35 cellular contexts compared by ENCODE assay signal in genomic region chr2:88233216-88233615, GRCh38.
DNase-seq lines count a peak whose midpoint lies in the region; ATAC-seq and TF ChIP-seq lines count a peak whose summit lies in the region.
"Had no signal": no experiment of that assay in that cellular context is flagged by ENCODE, and none has a peak within 500 bp of the region (broad histone marks: within the 10 kb centered on the region; RNA-seq: fewer than 3 reads in every experiment).

No MANE protein-coding gene starts in this region.

- ATAC-seq in GM21576 (IDR thresholded peaks at IDR 0.05; ENCODE audit: unreplicated experiment): no peak
- ATAC-seq in HG02623 (IDR thresholded peaks at IDR 0.05; ENCODE audit: unreplicated experiment): no peak
- ATAC-seq: A549; CD8-positive, alpha-beta T cell had no signal

- 91 to 94% methylated on average over 3 to 4 of the region's 4 CpGs for WGBS in endodermal cell (ENCODE audit: insufficient coverage in 1 of 2, insufficient read length in 1 of 2), 2 experiments

- H3K27ac ChIP-seq in endodermal cell (ENCODE audit: low read depth, low read length): no peak overlapping the region
- H3K27ac ChIP-seq: 22Rv1; A549; BLaER1; BLaER1 treated with 17β-estradiol and CSF1 and Interleukin-3, amounts not matched to agents 10 nM and 100 nM; C4-2B had no signal

- no peak overlapping the region for H3K9ac ChIP-seq in endodermal cell (ENCODE audit: extremely low read depth, low read length, poor library complexity, severe bottlenecking)
- H3K9ac ChIP-seq: BLaER1; BLaER1 treated with 17β-estradiol and CSF1 and Interleukin-3, amounts not matched to agents 10 nM and 100 nM had no signal

- H3K9me3 Mint-ChIP-seq in endodermal cell: no peaks in the 10 kb centered on the region
- H3K9me3 Mint-ChIP-seq in osteocyte (ENCODE audit: unreplicated experiment): no peaks in the 10 kb centered on the region
- H3K9me3 Mint-ChIP-seq: CD14-positive monocyte; CD4-positive, alpha-beta T cell had no signal

- no peaks in the 10 kb centered on the region for H3K36me3 Mint-ChIP-seq in endodermal cell (ENCODE audit: low read depth)
- H3K36me3 Mint-ChIP-seq in osteocyte (ENCODE audit: unreplicated experiment): no peaks in the 10 kb centered on the region
- H3K36me3 Mint-ChIP-seq: CD14-positive monocyte; CD4-positive, alpha-beta memory T cell; CD4-positive, CD25-positive, alpha-beta regulatory T cell; CD8-positive, alpha-beta T cell had no signal

- H3K4me1 Mint-ChIP-seq in endodermal cell: no peaks in the 10 kb centered on the region
- no peaks in the 10 kb centered on the region for H3K4me1 Mint-ChIP-seq in osteocyte (ENCODE audit: unreplicated experiment)
- H3K4me1 Mint-ChIP-seq: B cell; CD4-positive, alpha-beta memory T cell had no signal

- H3K4me3 Mint-ChIP-seq in endodermal cell (no peak overlapping the region), osteocyte (ENCODE audit: unreplicated experiment) (no peak overlapping the region)
- H3K4me3 Mint-ChIP-seq: B cell; CD14-positive monocyte; CD4-positive, alpha-beta memory T cell; CD4-positive, alpha-beta T cell; CD4-positive, CD25-positive, alpha-beta regulatory T cell; CD8-positive, alpha-beta memory T cell; CD8-positive, alpha-beta T cell had no signal

- H3K27ac Mint-ChIP-seq in endodermal cell: no peak overlapping the region
- H3K27ac Mint-ChIP-seq in osteocyte (ENCODE audit: unreplicated experiment): no peak overlapping the region
- H3K27ac Mint-ChIP-seq: B cell; CD14-positive monocyte; CD4-positive, alpha-beta memory T cell; CD4-positive, alpha-beta T cell; CD4-positive, CD25-positive, alpha-beta regulatory T cell; CD8-positive, alpha-beta memory T cell; CD8-positive, alpha-beta T cell had no signal

- H3K9me3 ChIP-seq in endodermal cell (ENCODE audit: control insufficient read depth, low read length): peaks cover 7% of the 10 kb centered on the region
- H3K9me3 ChIP-seq: A549, BE2C, Caco-2 had no signal

- H3K27me3 Mint-ChIP-seq in endodermal cell (ENCODE audit: insufficient read depth): peaks cover 15% of the 10 kb centered on the region
- H3K27me3 Mint-ChIP-seq in osteocyte (ENCODE audit: unreplicated experiment): peaks cover 11% of the 10 kb centered on the region

- no peak overlapping the region for H3K4me3 ChIP-seq in endodermal cell (ENCODE audit: low read length)
- H3K4me3 ChIP-seq: A549; BLaER1; BLaER1 treated with 17β-estradiol and CSF1 and Interleukin-3, amounts not matched to agents 10 nM and 100 nM had no signal

- H3K27me3 ChIP-seq in endodermal cell (ENCODE audit: control insufficient read depth, insufficient read depth, low read length, poor library complexity, severe bottlenecking): peaks cover 32% of the 10 kb centered on the region
- H3K27me3 ChIP-seq: BE2C; BLaER1; BLaER1 treated with 17β-estradiol and CSF1 and Interleukin-3, amounts not matched to agents 10 nM and 100 nM had no signal

- TF ChIP-seq CTCF in endodermal cell (conservative IDR thresholded peaks at IDR 0.05): no peak
- no peak for TF ChIP-seq CTCF in osteocyte (IDR thresholded peaks at IDR 0.05)

- H3K36me3 ChIP-seq in endodermal cell (ENCODE audit: control insufficient read depth, insufficient read depth, low read length): no peaks in the 10 kb centered on the region
- H3K36me3 ChIP-seq: BE2C; BLaER1; BLaER1 treated with 17β-estradiol and CSF1 and Interleukin-3, amounts not matched to agents 10 nM and 100 nM had no signal

- no peaks in the 10 kb centered on the region for H3K4me1 ChIP-seq in endodermal cell (ENCODE audit: control insufficient read depth, insufficient read depth, low read length)
- H3K4me1 ChIP-seq: A549, BE2C, BLaER1, Caco-2 had no signal

- intact Hi-C loops in posterior vena cava (cut with DNase I): no loop called here

- DNase-seq in endodermal cell (peak; percentile 11), islet precursor cell (peak; percentile 21), osteocyte (ENCODE audit: extremely low spot score, unreplicated experiment) (peak; percentile 60), posterior vena cava (ENCODE audit: low spot score) (peak; percentile 75), NCI-H69 (lab: John Stamatoyannopoulos, UW) (no peak), NCI-H2107 treated with DMSO at 0.1 percent for 48 hours (lab: John Stamatoyannopoulos, UW; ENCODE audit: unreplicated experiment) (no peak)
- DNase-seq: 8988T; ACHN; AML-193; BE2C; C1 segment of cervical spinal cord; Caco-2; Calu3; CD4-positive, alpha-beta memory T cell; CD4-positive, alpha-beta T cell; CD4-positive, CD25-positive, alpha-beta regulatory T cell; CD8-positive, alpha-beta memory T cell; CD8-positive, alpha-beta T cell; COR-L47; DMS 273 treated with DMSO at 0.1 percent for 48 hours; DMS153; DMS53; DMS79; DMS79 treated with DMSO at 0.1 percent for 48 hours; DND-41; EL had no signal

Comparison
In these comparisons a context has a peak if more than half of its experiments do, and no peak if none do; other contexts are left out.
1. DNase-seq: peak in endodermal cell (single experiment), islet precursor cell (single experiment), osteocyte (single experiment) and posterior vena cava (single experiment); none in NCI-H69 (single experiment) and NCI-H2107 treated with DMSO at 0.1 percent for 48 hours (single experiment).